Comparison of ENCODE assay signal across 8 cellular contexts in genomic region chr9:69549310-69550202, GRCh38.
DNase-seq lines count a peak whose midpoint lies in the region; ATAC-seq and TF ChIP-seq lines count a peak whose summit lies in the region.

No MANE protein-coding gene starts in this region.

- DNase-seq in COLO668 (lab: John Stamatoyannopoulos, UW; ENCODE audit: unreplicated experiment) (peak; percentile 35), NB4 (ENCODE audit: low read depth) (peak; percentile 41), head of caudate nucleus (peak in 27 of 42 donors; percentile 4 to 71 (median 45)), retinal pigment epithelial cell (ENCODE audit: low read depth) (no peak), islet precursor cell (no peak)

- no peaks in the 10 kb centered on the region for H3K36me3 Mint-ChIP-seq in activated T-helper 17 cell treated with anti-CD3 and anti-CD28 coated beads, Interleukin-2, amount 50 U/mL, for 72 hours (ENCODE audit: low read depth)

- no peaks in the 10 kb centered on the region for H3K9me3 Mint-ChIP-seq in activated T-helper 17 cell treated with anti-CD3 and anti-CD28 coated beads, Interleukin-2, amount 50 U/mL, for 72 hours

- H3K4me3 ChIP-seq in NB4 (ENCODE audit: low read depth, low read length) (no peak overlapping the region), retinal pigment epithelial cell (ENCODE audit: low read length) (no peak overlapping the region)

- H3K4me1 Mint-ChIP-seq in activated T-helper 17 cell treated with anti-CD3 and anti-CD28 coated beads, Interleukin-2, amount 50 U/mL, for 72 hours: no peaks in the 10 kb centered on the region

- peaks cover 15% of the 10 kb centered on the region for H3K27me3 Mint-ChIP-seq in activated T-helper 17 cell treated with anti-CD3 and anti-CD28 coated beads, Interleukin-2, amount 50 U/mL, for 72 hours

- H3K4me3 Mint-ChIP-seq in activated T-helper 17 cell treated with anti-CD3 and anti-CD28 coated beads, Interleukin-2, amount 50 U/mL, for 72 hours: no peak overlapping the region

- TF ChIP-seq CTCF in NB4 (IDR thresholded peaks at IDR 0.05; ENCODE audit: low read depth, low read length): peak; percentile 63
- TF ChIP-seq CTCF in retinal pigment epithelial cell (conservative IDR thresholded peaks at IDR 0.05; ENCODE audit: low read depth, low read length): peak; percentile 97

- ATAC-seq in GM18909 (IDR thresholded peaks at IDR 0.05; ENCODE audit: poor library complexity, unreplicated experiment) (peak; percentile 63), GM18873 (IDR thresholded peaks at IDR 0.05; ENCODE audit: low FRiP score, unreplicated experiment) (no peak)
- peak; percentile 96 for ATAC-seq in activated T-helper 17 cell treated with anti-CD3 and anti-CD28 coated beads, Interleukin-2, amount 50 U/mL, for 72 hours (replicated peaks)

- no peak overlapping the region for H3K27ac Mint-ChIP-seq in activated T-helper 17 cell treated with anti-CD3 and anti-CD28 coated beads, Interleukin-2, amount 50 U/mL, for 72 hours

- no peak for TF ChIP-seq POLR2A in NB4 (IDR thresholded peaks at IDR 0.05; ENCODE audit: extremely low read depth, insufficient read length)

- intact Hi-C loops in head of caudate nucleus (cut with DNase I): loop anchor here (2.0 to 10.0 kb wide), 3 partner anchors 125 to 515 kb away; partner anchors contain the start of genes APBA1 and FXN

Comparison
In these comparisons a context has a peak if more than half of its experiments do, and no peak if none do; other contexts are left out.
1. DNase-seq: peak in COLO668 (single experiment), NB4 (single experiment) and head of caudate nucleus (27 of 42); none in retinal pigment epithelial cell (single experiment) and islet precursor cell (single experiment).